Comparison of ENCODE assay signal across 8 cellular contexts in genomic region chr6:149454405-149454848, GRCh38. TPM values are rescaled to one million over a fixed set of nuclear protein-coding genes. Genes with fewer than 3 reads are reported as not detected.
DNase-seq lines count a peak whose midpoint lies in the region; ATAC-seq and TF ChIP-seq lines count a peak whose summit lies in the region.

No MANE protein-coding gene starts in this region.

- H3K4me3 ChIP-seq in breast epithelium: peak overlapping the region in 2 of 3 donors; percentile 25 to 32
- no peak overlapping the region for H3K4me3 ChIP-seq in upper lobe of right lung

- ATAC-seq in upper lobe of right lung: peak; percentile 91
- no peak for ATAC-seq in GM18858 (IDR thresholded peaks at IDR 0.05; ENCODE audit: unreplicated experiment)
- ATAC-seq in HG02884 (IDR thresholded peaks at IDR 0.05; ENCODE audit: unreplicated experiment): no peak

- H3K36me3 ChIP-seq in breast epithelium: no peaks in the 10 kb centered on the region
- no peaks in the 10 kb centered on the region for H3K36me3 ChIP-seq in upper lobe of right lung

- TF ChIP-seq POLR2A in breast epithelium (IDR thresholded peaks at IDR 0.05): no peak

- TF ChIP-seq CTCF in breast epithelium (IDR thresholded peaks at IDR 0.05) (no peak), upper lobe of right lung (IDR thresholded peaks at IDR 0.05) (no peak)

- H3K4me1 ChIP-seq in breast epithelium (peaks cover 13 to 15% of the 10 kb centered on the region in 2 donors), upper lobe of right lung (peaks cover 39% of the 10 kb centered on the region)

- no peaks in the 10 kb centered on the region for H3K27me3 ChIP-seq in breast epithelium
- H3K27me3 ChIP-seq in upper lobe of right lung: peaks cover 1% of the 10 kb centered on the region

- H3K27ac ChIP-seq in breast epithelium: peak overlapping the region; percentile 68 to 71
- peak overlapping the region; percentile 79 for H3K27ac ChIP-seq in upper lobe of right lung

- H3K9me3 ChIP-seq in breast epithelium: no peaks in the 10 kb centered on the region
- H3K9me3 ChIP-seq in upper lobe of right lung: no peaks in the 10 kb centered on the region

- intact Hi-C loops in breast epithelium (cut with DNase I; ENCODE audit: low total_unique reads): no loop called here
- intact Hi-C loops in upper lobe of right lung (cut with DNase I): no loop called here

- DNase-seq in DMS53 (lab: John Stamatoyannopoulos, UW): peak; percentile 49
- DNase-seq in DMS53 treated with DMSO at 0.1 percent for 48 hours (lab: John Stamatoyannopoulos, UW; ENCODE audit: unreplicated experiment): no peak
- peak; percentile 78 to 79 for DNase-seq in breast epithelium (ENCODE audit: low spot score in 2 of 2)
- DNase-seq in left kidney (ENCODE audit: low read depth, low spot score): peak; percentile 54
- peak; percentile 97 for DNase-seq in upper lobe of right lung
- no peak for DNase-seq in NCI-H526 (lab: John Stamatoyannopoulos, UW)

RNA-seq across cellular contexts. Expression of gene ZC3H12D, which starts 30.4 kb away (rescaled TPM):
- total RNA-seq in breast epithelium (1 to 10 TPM; 2.3 to 6.4 (median 3.8) TPM), upper lobe of right lung (2.1 TPM)

RNA-seq across cellular contexts. Expression of gene SUMO4, which starts 54.4 kb away (rescaled TPM):
- total RNA-seq in breast epithelium (1 to 10 TPM; 3.0 to 7.8 (median 5.6) TPM), upper lobe of right lung (2.5 TPM)

Comparison
In these comparisons a context has a peak if more than half of its experiments do, and no peak if none do; other contexts are left out.
1. DNase-seq: peak in DMS53 (single experiment), breast epithelium (2 of 2), left kidney (single experiment) and upper lobe of right lung (single experiment); none in DMS53 treated with DMSO at 0.1 percent for 48 hours (single experiment) and NCI-H526 (0 of 2).